In the genomic region with DNA sequence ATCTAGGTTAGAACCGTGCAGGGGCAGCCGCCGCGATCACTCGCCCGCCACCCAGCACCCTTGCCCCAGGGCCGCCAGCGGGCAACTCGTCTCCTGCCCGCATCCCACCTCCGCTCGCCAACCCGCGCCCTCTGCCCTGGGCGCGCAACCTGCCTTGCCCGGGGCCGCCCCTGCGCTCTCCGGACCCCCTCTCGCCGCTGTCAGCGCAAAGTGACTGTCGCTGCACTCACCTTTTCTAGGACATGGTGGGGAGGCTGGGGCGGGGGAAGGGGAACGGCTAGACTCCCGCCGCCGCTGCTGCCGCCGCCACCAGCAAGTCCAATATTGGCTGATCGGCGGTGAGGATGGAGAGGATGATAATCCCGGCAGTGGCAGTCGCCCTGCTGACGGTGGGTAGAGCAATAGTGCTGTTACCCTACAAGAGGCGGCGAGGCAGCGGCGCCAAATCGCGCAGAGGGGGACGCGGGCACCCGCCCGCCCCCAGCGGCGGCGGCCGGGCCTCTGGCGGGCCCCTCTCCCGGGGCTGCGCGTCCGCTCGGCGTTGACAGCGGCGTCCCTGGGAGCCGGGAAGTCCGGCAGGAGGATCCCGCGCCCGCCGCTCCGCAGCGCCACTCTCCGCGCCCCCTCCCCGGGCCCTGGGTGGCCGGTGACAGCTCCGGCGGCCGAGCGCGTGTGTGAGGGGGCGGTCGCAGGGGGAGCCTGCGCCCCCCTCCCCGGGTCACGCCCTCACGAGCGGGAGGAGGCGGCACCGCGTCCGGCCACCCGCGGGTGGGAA, we compare ENCODE assay signal across 8 cellular contexts. TPM values are rescaled to one million over a fixed set of nuclear protein-coding genes. Genes with fewer than 3 reads are reported as not detected.
DNase-seq lines count a peak whose midpoint lies in the region; ATAC-seq and TF ChIP-seq lines count a peak whose summit lies in the region.

No MANE protein-coding gene starts in this region.

- H3K4me3 Mint-ChIP-seq in Calu3 (ENCODE audit: low read depth, unreplicated experiment) = peak overlapping the region; percentile 96
- peak overlapping the region; percentile 99 for H3K4me3 Mint-ChIP-seq in activated naive CD4-positive, alpha-beta T cell treated with anti-CD3 and anti-CD28 coated beads, Interleukin-2, amount 50 U/mL, for 24 hours

- H3K27ac ChIP-seq in right cardiac atrium (ENCODE audit: low read length) = peak overlapping the region; percentile 73
- H3K27ac ChIP-seq in prostate gland = peak overlapping the region; percentile 86 to 88
- H3K27ac ChIP-seq in aorta (ENCODE audit: low read depth in 1 of 2, low read length in 2 of 2) = no peak overlapping the region

- H3K4me1 ChIP-seq in NT2/D1 (ENCODE audit: insufficient read depth, insufficient read length) (no peaks in the 10 kb centered on the region), right cardiac atrium (ENCODE audit: control insufficient read depth, insufficient read depth, low read length) (no peaks in the 10 kb centered on the region), prostate gland (replicated peaks) (no peaks in the 10 kb centered on the region), aorta (ENCODE audit: control insufficient read depth in 1 of 2, insufficient read depth in 2 of 2, low read length in 2 of 2) (no peaks in the 10 kb centered on the region)

- peak; percentile 0 to 2 for ATAC-seq in right cardiac atrium
- no peak for ATAC-seq in aorta (ENCODE audit: low FRiP score)
- no peak for ATAC-seq in HG03196 (IDR thresholded peaks at IDR 0.05; ENCODE audit: unreplicated experiment)

- DNase-seq in Calu3 (peak; percentile 38), NT2/D1 (ENCODE audit: low read depth, low spot score) (no peak), right cardiac atrium (peak; percentile 40 to 80 (median 75)), prostate gland (ENCODE audit: low spot score) (peak; percentile 6), aorta (peak; percentile 56 to 79), SHP77 treated with DMSO at 0.1 percent for 48 hours (lab: John Stamatoyannopoulos, UW) (no peak)

- WGBS in right cardiac atrium = under 1% methylated on average over 89 of the region's 89 CpGs
- WGBS in prostate gland = under 1% methylated on average over 56 of the region's 89 CpGs
- WGBS in aorta, 2 donors = 0 to 1% methylated on average over 53 to 89 of the region's 89 CpGs

- no peak for TF ChIP-seq CTCF in Calu3 (IDR thresholded peaks at IDR 0.05; ENCODE audit: unreplicated experiment)
- TF ChIP-seq CTCF in prostate gland (IDR thresholded peaks at IDR 0.05) = peak in 1 of 4 experiments; percentile 29

- BruUV-seq in Calu3 (replicated peaks; lab: Mats Ljungman, UMichigan) = no TSS peak

- peaks cover 54% of the 10 kb centered on the region for H3K36me3 Mint-ChIP-seq in Calu3 (ENCODE audit: insufficient read depth, unreplicated experiment)
- no peaks in the 10 kb centered on the region for H3K36me3 Mint-ChIP-seq in activated naive CD4-positive, alpha-beta T cell treated with anti-CD3 and anti-CD28 coated beads, Interleukin-2, amount 50 U/mL, for 24 hours

- TF ChIP-seq POLR2A in prostate gland (IDR thresholded peaks at IDR 0.05) = no peak

- H3K4me1 Mint-ChIP-seq in Calu3 (ENCODE audit: low read depth, unreplicated experiment) = peaks cover 11% of the 10 kb centered on the region
- H3K4me1 Mint-ChIP-seq in activated naive CD4-positive, alpha-beta T cell treated with anti-CD3 and anti-CD28 coated beads, Interleukin-2, amount 50 U/mL, for 24 hours = peaks cover 47% of the 10 kb centered on the region

- no peaks in the 10 kb centered on the region for H3K9me3 Mint-ChIP-seq in Calu3 (ENCODE audit: low read depth, unreplicated experiment)
- no peaks in the 10 kb centered on the region for H3K9me3 Mint-ChIP-seq in activated naive CD4-positive, alpha-beta T cell treated with anti-CD3 and anti-CD28 coated beads, Interleukin-2, amount 50 U/mL, for 24 hours

- H3K36me3 ChIP-seq in NT2/D1 (ENCODE audit: insufficient read depth, insufficient read length, low read length) (no peaks in the 10 kb centered on the region), prostate gland (no peaks in the 10 kb centered on the region), aorta (ENCODE audit: control insufficient read depth in 1 of 2, insufficient read depth in 2 of 2, low read length in 1 of 2) (no peaks in the 10 kb centered on the region)

- CTCF ChIA-PET in Calu3 (lab: Charles Lee) = no interaction called here

- H3K9ac ChIP-seq in NT2/D1 (ENCODE audit: insufficient read length, low read depth) = peak overlapping the region; percentile 61

- peak overlapping the region; percentile 46 for H3K4me3 ChIP-seq in NT2/D1 (ENCODE audit: insufficient read length, low read depth)
- H3K4me3 ChIP-seq in right cardiac atrium (ENCODE audit: low read length) = peak overlapping the region; percentile 71
- H3K4me3 ChIP-seq in prostate gland = peak overlapping the region; percentile 77 to 89
- peak overlapping the region; percentile 50 to 71 for H3K4me3 ChIP-seq in aorta (ENCODE audit: low read length in 2 of 2)

- intact Hi-C loops in Calu3 (cut with micrococcal nuclease; ENCODE audit: unreplicated experiment) = loop anchor here (5.0 to 10.0 kb wide), 4 partner anchors 162 to 820 kb away; no protein-coding TSS in a partner anchor
- intact Hi-C loops in right cardiac atrium (cut with DNase I) = loop anchor here in 2 of 4 donors (10.0 kb wide), 2 partner anchors 260 to 390 kb away; no protein-coding TSS in a partner anchor
- intact Hi-C loops in prostate gland (cut with DNase I) = no loop called here
- intact Hi-C loops in aorta (cut with DNase I) = no loop called here

- no peak overlapping the region for H3K27ac Mint-ChIP-seq in Calu3 (ENCODE audit: unreplicated experiment)
- H3K27ac Mint-ChIP-seq in activated naive CD4-positive, alpha-beta T cell treated with anti-CD3 and anti-CD28 coated beads, Interleukin-2, amount 50 U/mL, for 24 hours = peak overlapping the region; percentile 79

- H3K9me3 ChIP-seq in NT2/D1 (ENCODE audit: insufficient read depth, low read length) (no peaks in the 10 kb centered on the region), right cardiac atrium (ENCODE audit: control insufficient read depth, low read length) (no peaks in the 10 kb centered on the region), prostate gland (no peaks in the 10 kb centered on the region), aorta (ENCODE audit: control insufficient read depth, low read length) (no peaks in the 10 kb centered on the region)

- H3K27me3 ChIP-seq in NT2/D1 (ENCODE audit: insufficient read depth, insufficient read length) = peaks cover 66% of the 10 kb centered on the region
- H3K27me3 ChIP-seq in right cardiac atrium (ENCODE audit: control insufficient read depth, insufficient read depth) = no peaks in the 10 kb centered on the region
- H3K27me3 ChIP-seq in prostate gland (replicated peaks; ENCODE audit: insufficient read depth) = no peaks in the 10 kb centered on the region
- H3K27me3 ChIP-seq in aorta (ENCODE audit: control insufficient read depth in 1 of 2, insufficient read depth in 2 of 2, low read length in 1 of 2) = no peaks in the 10 kb centered on the region

- H3K27me3 Mint-ChIP-seq in Calu3 (ENCODE audit: unreplicated experiment) = no peaks in the 10 kb centered on the region
- H3K27me3 Mint-ChIP-seq in activated naive CD4-positive, alpha-beta T cell treated with anti-CD3 and anti-CD28 coated beads, Interleukin-2, amount 50 U/mL, for 24 hours = no peaks in the 10 kb centered on the region

RNA-seq across cellular contexts. Expression of gene NR3C2, which starts 2.3 kb away (rescaled TPM):
- total RNA-seq in Calu3 (2022) (14.2 and 14.5 TPM in 2 replicates), right cardiac atrium (10 to 100 TPM; 19.8 to 27.9 (median 25.1) TPM), prostate gland (10 to 100 TPM; 14.6 to 17.4 TPM), aorta (10 to 100 TPM in 1 of 2 donors, 1 to 10 TPM in 1; 9.9 to 22.9 TPM)
- polyA plus RNA-seq in right cardiac atrium (5.9 TPM), aorta (1 to 10 TPM; 3.4 to 3.9 TPM)

Comparison
In these comparisons a context has a peak if more than half of its experiments do, and no peak if none do; other contexts are left out.
1. DNase-seq: peak in Calu3 (single experiment), right cardiac atrium (3 of 3), prostate gland (single experiment) and aorta (2 of 2); none in NT2/D1 (single experiment) and SHP77 treated with DMSO at 0.1 percent for 48 hours (single experiment).
2. ATAC-seq: peak in right cardiac atrium (2 of 2); none in aorta (single experiment) and HG03196 (single experiment).
3. H3K27ac ChIP-seq: peak in right cardiac atrium (single experiment) and prostate gland (2 of 2); none in aorta (0 of 2).
4. Peak in every context shown above with its lines, with median percentiles within 50 percentile points of each other: H3K4me3 ChIP-seq.